ENCODE assay signal across 20 cellular contexts in the genomic region with DNA sequence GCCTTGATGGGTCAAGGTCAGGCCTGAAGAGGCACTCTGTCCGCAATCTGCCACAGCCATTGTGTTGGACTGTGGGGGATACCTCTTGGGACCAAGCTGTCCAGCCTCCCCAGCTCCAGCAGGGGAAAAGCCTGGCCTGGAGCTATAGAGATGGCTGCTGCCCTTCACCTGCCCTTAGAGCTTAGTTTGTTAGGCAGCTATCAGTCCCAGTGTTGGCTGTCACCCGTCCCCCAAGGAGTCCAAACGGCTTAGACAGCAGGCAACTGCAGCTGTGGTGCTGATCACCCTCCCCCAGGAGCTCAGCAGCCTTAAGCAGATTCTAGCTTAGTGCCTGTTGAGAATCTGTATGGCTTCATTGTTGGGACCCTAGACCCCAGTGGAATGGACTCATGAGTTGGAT.
DNase-seq lines count a peak whose midpoint lies in the region; ATAC-seq, FAIRE-seq and TF ChIP-seq lines count a peak whose summit lies in the region.
"Had no signal": no experiment of that assay in that cellular context is flagged by ENCODE, and none has a peak within 500 bp of the region (broad histone marks: within the 10 kb centered on the region; RNA-seq: fewer than 3 reads in every experiment).

No MANE protein-coding gene starts in this region.

- TF ChIP-seq POLR2A in HepG2 (IDR thresholded peaks at IDR 0.05; ENCODE audit: insufficient read depth in 1 of 2, low read depth in 2 of 2, low read length in 2 of 2) (no peak), right lobe of liver (IDR thresholded peaks at IDR 0.05) (no peak)

- H3K27me3 ChIP-seq in HepG2 (ENCODE audit: control insufficient read depth in 1 of 2, insufficient read depth in 2 of 2, low read length in 2 of 2) (no peaks in the 10 kb centered on the region), right lobe of liver (no peaks in the 10 kb centered on the region), Karpas-422 (ENCODE audit: low read length) (no peaks in the 10 kb centered on the region), endodermal cell (ENCODE audit: control insufficient read depth, insufficient read depth, low read length, poor library complexity, severe bottlenecking) (no peaks in the 10 kb centered on the region)
- H3K27me3 ChIP-seq: BLaER1 treated with 17β-estradiol and CSF1 and Interleukin-3, amounts not matched to agents 10 nM and 100 nM had no signal

- intact Hi-C loops in HepG2 (cut with micrococcal nuclease; ENCODE audit: unreplicated experiment) (loop anchor here (1.0 to 5.0 kb wide), 5 partner anchors 177 to 542 kb away; no protein-coding TSS in a partner anchor), right lobe of liver (cut with DNase I) (no loop called here), sciatic nerve (cut with DNase I) (no loop called here)

- H3K4me1 ChIP-seq in HepG2 (ENCODE audit: insufficient read depth, low read length), result no peaks in the 10 kb centered on the region
- no peaks in the 10 kb centered on the region for H3K4me1 ChIP-seq in right lobe of liver
- peaks cover 24% of the 10 kb centered on the region for H3K4me1 ChIP-seq in Karpas-422 (ENCODE audit: low read length)
- H3K4me1 ChIP-seq in endodermal cell (ENCODE audit: control insufficient read depth, insufficient read depth, low read length), result no peaks in the 10 kb centered on the region
- H3K4me1 ChIP-seq: A549 had no signal

- POLR2A ChIA-PET in HepG2 (lab: Yijun Ruan, JAX), result no interaction called here

- no peaks in the 10 kb centered on the region for H3K9me2 ChIP-seq in Karpas-422 (replicated peaks; ENCODE audit: insufficient read depth, low read length)

- TF ChIP-seq RAD21 in HepG2 (CRISPR knock-in tag; IDR thresholded peaks at IDR 0.05), result no peak

- no peak for TF ChIP-seq CTCF in HepG2 (CRISPR knock-in tag; IDR thresholded peaks at IDR 0.05)
- no peak for TF ChIP-seq CTCF in right lobe of liver (IDR thresholded peaks at IDR 0.05)
- TF ChIP-seq CTCF in endodermal cell (conservative IDR thresholded peaks at IDR 0.05), result no peak
- TF ChIP-seq CTCF in GM13976 (IDR thresholded peaks at IDR 0.05; ENCODE audit: borderline replicate concordance, control extremely low read depth, extremely low read depth, insufficient read depth, missing control alignments), result no peak

- no peak overlapping the region for H3K9ac ChIP-seq in HepG2 (ENCODE audit: insufficient read depth, low read depth, low read length)
- H3K9ac ChIP-seq in Karpas-422 (ENCODE audit: low read length), result peak overlapping the region; percentile 42; the same call in 1 of the 2 replicates
- no peak overlapping the region for H3K9ac ChIP-seq in endodermal cell (ENCODE audit: extremely low read depth, low read length, poor library complexity, severe bottlenecking)
- H3K9ac ChIP-seq: BLaER1 treated with 17β-estradiol and CSF1 and Interleukin-3, amounts not matched to agents 10 nM and 100 nM had no signal

- no peak for FAIRE-seq in HepG2 (lab: Jason Lieb, UNC)
- FAIRE-seq: A549, D721Med, G401.6, GM12891, GM18507 had no signal

- ATAC-seq in HepG2, result peak; percentile 31; the same call in 1 of the 3 replicates
- ATAC-seq in right lobe of liver, result no peak
- no peak for ATAC-seq in sciatic nerve
- ATAC-seq: A549 had no signal

- TF ChIP-seq EP300 in HepG2 (IDR thresholded peaks at IDR 0.05; ENCODE audit: low read depth in 2 of 2, low read length in 2 of 2), result no peak
- no peak for TF ChIP-seq EP300 in HepG2 (CRISPR knock-in tag; IDR thresholded peaks at IDR 0.05; ENCODE audit: borderline replicate concordance)

- H3K4me3 Mint-ChIP-seq in endodermal cell, result no peak overlapping the region
- H3K4me3 Mint-ChIP-seq: B cell; CD14-positive monocyte; CD4-positive, alpha-beta memory T cell; CD4-positive, CD25-positive, alpha-beta regulatory T cell; CD8-positive, alpha-beta memory T cell had no signal

- H3K79me2 ChIP-seq in HepG2 (ENCODE audit: insufficient read depth, low read length), result no peaks in the 10 kb centered on the region
- peaks cover 34% of the 10 kb centered on the region for H3K79me2 ChIP-seq in Karpas-422 (ENCODE audit: low read length)

- 100% methylated on average over 1 of the region's 3 CpGs for WGBS in HepG2 (ENCODE audit: low lambda C conversion rate)
- no CpG with 5 or more reads among the region's 3 CpGs for WGBS in right lobe of liver (ENCODE audit: insufficient coverage, low coverage, low lambda C conversion rate, missing lambda C conversion rate)
- WGBS in endodermal cell (ENCODE audit: insufficient coverage in 1 of 2, insufficient read length in 1 of 2), 2 experiments, result 87 to 100% methylated on average over 3 of the region's 3 CpGs

- H3K36me3 ChIP-seq in HepG2 (replicated peaks in 1 of 2; ENCODE audit: control insufficient read depth in 1 of 2, insufficient read depth in 2 of 2, low read length in 2 of 2) (no peaks in the 10 kb centered on the region), right lobe of liver (no peaks in the 10 kb centered on the region), Karpas-422 (ENCODE audit: insufficient read depth, low read length) (no peaks in the 10 kb centered on the region; the same call in 1 of the 2 replicates), endodermal cell (ENCODE audit: control insufficient read depth, insufficient read depth, low read length) (no peaks in the 10 kb centered on the region)
- H3K36me3 ChIP-seq: BLaER1 treated with 17β-estradiol and CSF1 and Interleukin-3, amounts not matched to agents 10 nM and 100 nM had no signal

- in situ Hi-C loops in HepG2 (cut with HindIII; ENCODE audit: extremely low pct_ligation_motif_present, low pct_unique_long_range_greater_than_20kb), result loop anchor here (5.0 kb wide), 2 partner anchors 177 to 282 kb away; no protein-coding TSS in a partner anchor
- in situ Hi-C loops in GM13976 (cut with MboI; ENCODE audit: low sequenced_read_pairs, unreplicated experiment), result loop anchor here (25.0 kb wide), 1 partner anchor 277 kb away; no protein-coding TSS in a partner anchor

- H3K27ac Mint-ChIP-seq in endodermal cell, result no peak overlapping the region
- H3K27ac Mint-ChIP-seq: B cell; CD14-positive monocyte; CD4-positive, alpha-beta memory T cell; CD4-positive, CD25-positive, alpha-beta regulatory T cell had no signal

- H2AFZ ChIP-seq in HepG2 (ENCODE audit: low read length) (no peak overlapping the region), Karpas-422 (ENCODE audit: low read length) (no peak overlapping the region)

- BruUV-seq in HepG2 (replicated peaks; lab: Mats Ljungman, UMichigan), result no TSS peak

- no peaks in the 10 kb centered on the region for H4K20me1 ChIP-seq in HepG2 (ENCODE audit: insufficient read depth, low read length)
- no peaks in the 10 kb centered on the region for H4K20me1 ChIP-seq in Karpas-422 (ENCODE audit: insufficient read depth, low read depth, low read length)
- H4K20me1 ChIP-seq: BLaER1 treated with 17β-estradiol and CSF1 and Interleukin-3, amounts not matched to agents 10 nM and 100 nM had no signal

- peaks cover 55% of the 10 kb centered on the region for H3K9me3 Mint-ChIP-seq in endodermal cell

- H3K4me3 ChIP-seq in HepG2 (replicated peaks in 1 of 3; ENCODE audit: insufficient read depth in 1 of 3, low read depth in 2 of 3, low read length in 3 of 3) (no peak overlapping the region), right lobe of liver (no peak overlapping the region), Karpas-422 (ENCODE audit: low read length) (peak overlapping the region; percentile 12; the same call in 1 of the 2 replicates), endodermal cell (ENCODE audit: low read length) (peak overlapping the region; percentile 1)
- H3K4me3 ChIP-seq: A549; BLaER1 treated with 17β-estradiol and CSF1 and Interleukin-3, amounts not matched to agents 10 nM and 100 nM had no signal

- H3K9me3 ChIP-seq in HepG2 (ENCODE audit: low read length), result peaks cover 8% of the 10 kb centered on the region; the same call in 1 of the 2 replicates
- H3K9me3 ChIP-seq in right lobe of liver, result no peaks in the 10 kb centered on the region
- no peaks in the 10 kb centered on the region for H3K9me3 ChIP-seq in Karpas-422 (ENCODE audit: low read length)
- H3K9me3 ChIP-seq in endodermal cell (ENCODE audit: control insufficient read depth, low read length), result peaks cover 39% of the 10 kb centered on the region
- H3K9me3 ChIP-seq: A549 had no signal

- H3K27ac ChIP-seq in HepG2 (ENCODE audit: extremely low read length, insufficient read depth, low read length) (no peak overlapping the region), right lobe of liver (no peak overlapping the region), Karpas-422 (ENCODE audit: low read length) (peak overlapping the region; percentile 69), endodermal cell (ENCODE audit: low read depth, low read length) (no peak overlapping the region)
- H3K27ac ChIP-seq: 22Rv1; A549; BLaER1 treated with 17β-estradiol and CSF1 and Interleukin-3, amounts not matched to agents 10 nM and 100 nM had no signal

- DNase-seq in HepG2 (ENCODE audit: low spot score) (no peak), right lobe of liver (no peak), Karpas-422 (peak; percentile 72), endodermal cell (no peak), sciatic nerve (ENCODE audit: low spot score) (no peak), GM13976 (ENCODE audit: low spot score) (no peak), NCI-H2196 (lab: John Stamatoyannopoulos, UW; ENCODE audit: unreplicated experiment) (no peak)
- DNase-seq: CD4-positive, alpha-beta memory T cell; CD4-positive, CD25-positive, alpha-beta regulatory T cell; CD8-positive, alpha-beta memory T cell; GF-D8 had no signal

- H3K27me3 Mint-ChIP-seq in endodermal cell (ENCODE audit: insufficient read depth), result peaks cover 10% of the 10 kb centered on the region
- H3K27me3 Mint-ChIP-seq: CD4-positive, CD25-positive, alpha-beta regulatory T cell had no signal

- no peak overlapping the region for H3K4me2 ChIP-seq in HepG2 (ENCODE audit: low read depth, low read length)
- H3K4me2 ChIP-seq in Karpas-422 (ENCODE audit: low read depth, low read length, poor library complexity, severe bottlenecking), result peak overlapping the region; percentile 39
- H3K4me2 ChIP-seq: A549; BLaER1 treated with 17β-estradiol and CSF1 and Interleukin-3, amounts not matched to agents 10 nM and 100 nM had no signal

- H3K36me3 Mint-ChIP-seq in endodermal cell (ENCODE audit: low read depth), result peaks cover 19% of the 10 kb centered on the region
- H3K36me3 Mint-ChIP-seq: CD14-positive monocyte; CD4-positive, CD25-positive, alpha-beta regulatory T cell; CD8-positive, alpha-beta memory T cell had no signal

- H3K4me1 Mint-ChIP-seq in endodermal cell, result no peaks in the 10 kb centered on the region
- H3K4me1 Mint-ChIP-seq: B cell; CD14-positive monocyte; CD4-positive, alpha-beta memory T cell; CD4-positive, CD25-positive, alpha-beta regulatory T cell; CD8-positive, alpha-beta memory T cell had no signal

- CTCF ChIA-PET in HepG2 (lab: Yijun Ruan, JAX; ENCODE audit: low intra/inter-chr PET ratio, low total read pairs), result interaction anchor here (1.2 to 1.9 kb wide), 4 partner anchors 177 to 448 kb away, joined by 5 to 15 read pairs (median 8); no protein-coding TSS in a partner anchor

TF ChIP-seq in HepG2, 621 proteins besides CTCF, POLR2A, EP300 and RAD21 (continues in another document):
- no peak for TF ChIP-seq GTF3A (CRISPR knock-in tag; conservative IDR thresholded peaks at IDR 0.05)
- TF ChIP-seq ZNF841 (CRISPR knock-in tag; IDR thresholded peaks at IDR 0.05; ENCODE audit: borderline replicate concordance), result no peak
- TF ChIP-seq ZFAT (CRISPR knock-in tag; conservative IDR thresholded peaks at IDR 0.05), result no peak
- TF ChIP-seq FOXM1 (CRISPR knock-in tag; IDR thresholded peaks at IDR 0.05), result no peak
- no peak for TF ChIP-seq ZNF350 (CRISPR knock-in tag; IDR thresholded peaks at IDR 0.05; ENCODE audit: borderline replicate concordance, low read depth)

Comparison
In these comparisons a context has a peak if more than half of its experiments do, and no peak if none do; other contexts are left out.
1. H3K4me3 ChIP-seq: peak in Karpas-422 (single experiment) and endodermal cell (single experiment); none in HepG2 (0 of 3) and right lobe of liver (0 of 3).